ENCODE assay signal across 19 cellular contexts in the genomic region with DNA sequence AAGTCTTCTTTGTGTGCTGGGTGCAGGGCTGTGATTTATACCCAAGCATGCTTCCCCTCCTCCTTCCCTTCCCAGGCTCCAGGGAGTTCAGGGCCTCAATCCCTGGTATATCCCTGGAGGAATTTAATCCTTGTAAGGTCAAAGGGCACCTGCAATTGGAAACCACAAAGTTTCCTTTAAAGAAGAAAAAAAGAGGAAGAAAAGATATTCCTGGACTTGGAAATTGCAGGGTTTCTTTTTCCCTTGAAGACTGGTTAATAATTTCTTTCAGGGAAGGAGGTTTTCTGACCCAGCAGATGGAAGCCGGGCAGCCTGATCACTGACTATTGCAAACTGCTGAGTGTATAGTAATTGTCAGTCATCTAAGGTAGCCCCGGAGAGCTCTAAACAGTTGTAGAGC.
DNase-seq lines count a peak whose midpoint lies in the region; ATAC-seq and TF ChIP-seq lines count a peak whose summit lies in the region.
"Had no signal": no experiment of that assay in that cellular context is flagged by ENCODE, and none has a peak within 500 bp of the region (broad histone marks: within the 10 kb centered on the region; RNA-seq: fewer than 3 reads in every experiment).

No MANE protein-coding gene starts in this region.

- no peaks in the 10 kb centered on the region for H3K9me3 ChIP-seq in hepatocyte (ENCODE audit: low read depth)
- H3K9me3 ChIP-seq: gastroesophageal sphincter, right lobe of liver, upper lobe of right lung had no signal

- DNase-seq in HCEC 1CT = peak; percentile 51
- DNase-seq in hepatocyte (ENCODE audit: low spot score) = peak; percentile 37
- DNase-seq in renal cortical epithelial cell (ENCODE audit: low read depth) = peak; percentile 88
- DNase-seq in activated CD4-positive, alpha-beta T cell treated with anti-CD3 and anti-CD28 coated beads, Interleukin-2, amount 10 ng/mL, durations not matched to agents 24 days and 14 days = no peak
- DNase-seq in activated effector memory CD4-positive, alpha-beta T cell treated with Interleukin-2 at 50 U/mL for 16 hours = no peak
- DNase-seq in T1000 (lab: John Stamatoyannopoulos, UW) = no peak
- DNase-seq: aorta; effector CD4-positive, alpha-beta T cell; NCI-H1930; NCI-H748 treated with DMSO at 0.1 percent for 48 hours; right lobe of liver; upper lobe of right lung had no signal

- peak overlapping the region; percentile 67 for H3K4me2 ChIP-seq in hepatocyte

- TF ChIP-seq CTCF in VCaP (conservative IDR thresholded peaks at IDR 0.05) (no peak), hepatocyte (IDR thresholded peaks at IDR 0.05; ENCODE audit: poor library complexity) (no peak)

- no peak overlapping the region for H3K27ac Mint-ChIP-seq in activated CD4-positive, alpha-beta T cell treated with anti-CD3 and anti-CD28 coated beads, Interleukin-2, amount 10 ng/mL, durations not matched to agents 24 days and 14 days
- H3K27ac Mint-ChIP-seq: activated T-helper 1 cell treated with anti-CD3 and anti-CD28 coated beads, Interleukin-12 subunit alpha, Interleukin-12 subunit beta, Interleukin-2, Interleukin-4 antibody, amounts not matched to agents 30 ng/mL and 10 ng/mL and 1 ng/mL, durations not matched to agents 14 hours and 24 hours and 36 hours; CD14-positive monocyte; stimulated activated memory B cell treated with anti-CD40 and anti-IgM and Interleukin-4, amounts not matched to agents 10 μg/mL and 1 μg/mL and 100 μg/mL, for 72 hours; T-helper 2 cell treated with Interferon-gamma antibody and Interleukin-4, amounts not matched to agents 5 μg/mL and 100 μg/mL, for 36 hours had no signal

- no peak overlapping the region for H3K4me3 ChIP-seq in hepatocyte
- H3K4me3 ChIP-seq: gastroesophageal sphincter, right lobe of liver, upper lobe of right lung had no signal

- H3K36me3 Mint-ChIP-seq in activated CD4-positive, alpha-beta T cell treated with anti-CD3 and anti-CD28 coated beads, Interleukin-2, amount 10 ng/mL, durations not matched to agents 24 days and 14 days (ENCODE audit: low read depth) = peaks cover 27% of the 10 kb centered on the region

- no peaks in the 10 kb centered on the region for H4K20me1 ChIP-seq in hepatocyte (ENCODE audit: insufficient read depth, poor library complexity, severe bottlenecking)

- 31% methylated on average over 2 of the region's 2 CpGs for WGBS in hepatocyte (ENCODE audit: low lambda C conversion rate, missing lambda C conversion rate)

- ATAC-seq in HG03469 (IDR thresholded peaks at IDR 0.05; ENCODE audit: unreplicated experiment) = no peak
- ATAC-seq: gastroesophageal sphincter; right lobe of liver; stimulated activated memory B cell treated with anti-CD40 and anti-IgM and Interleukin-4, amounts not matched to agents 10 μg/mL and 1 μg/mL and 100 μg/mL, for 72 hours; upper lobe of right lung had no signal

- H3K27me3 ChIP-seq in hepatocyte = no peaks in the 10 kb centered on the region
- H3K27me3 ChIP-seq: gastroesophageal sphincter, right lobe of liver, upper lobe of right lung had no signal

- intact Hi-C loops in activated CD4-positive, alpha-beta T cell treated with anti-CD3 and anti-CD28 coated beads, Interleukin-2, amount 10 ng/mL, durations not matched to agents 24 days and 14 days (cut with micrococcal nuclease) = no loop called here

- H3K4me3 Mint-ChIP-seq in activated CD4-positive, alpha-beta T cell treated with anti-CD3 and anti-CD28 coated beads, Interleukin-2, amount 10 ng/mL, durations not matched to agents 24 days and 14 days = no peak overlapping the region
- H3K4me3 Mint-ChIP-seq: activated T-helper 1 cell treated with anti-CD3 and anti-CD28 coated beads, Interleukin-12 subunit alpha, Interleukin-12 subunit beta, Interleukin-2, Interleukin-4 antibody, amounts not matched to agents 30 ng/mL and 10 ng/mL and 1 ng/mL, durations not matched to agents 14 hours and 24 hours and 36 hours; CD14-positive monocyte; stimulated activated memory B cell treated with anti-CD40 and anti-IgM and Interleukin-4, amounts not matched to agents 10 μg/mL and 1 μg/mL and 100 μg/mL, for 72 hours; T-helper 2 cell treated with Interferon-gamma antibody and Interleukin-4, amounts not matched to agents 5 μg/mL and 100 μg/mL, for 36 hours had no signal

- peak overlapping the region; percentile 74 for H3K27ac ChIP-seq in VCaP
- H3K27ac ChIP-seq in hepatocyte = peak overlapping the region; percentile 64
- H3K27ac ChIP-seq: gastroesophageal sphincter, right lobe of liver, upper lobe of right lung had no signal

- H3K27me3 Mint-ChIP-seq in activated CD4-positive, alpha-beta T cell treated with anti-CD3 and anti-CD28 coated beads, Interleukin-2, amount 10 ng/mL, durations not matched to agents 24 days and 14 days = no peaks in the 10 kb centered on the region
- H3K27me3 Mint-ChIP-seq: stimulated activated memory B cell treated with anti-CD40 and anti-IgM and Interleukin-4, amounts not matched to agents 10 μg/mL and 1 μg/mL and 100 μg/mL, for 72 hours had no signal

- H3K36me3 ChIP-seq in hepatocyte (replicated peaks; ENCODE audit: insufficient read depth, low read depth) = no peaks in the 10 kb centered on the region

- peaks cover 38% of the 10 kb centered on the region for H3K4me1 ChIP-seq in hepatocyte (ENCODE audit: insufficient read depth)
- H3K4me1 ChIP-seq: gastroesophageal sphincter, right lobe of liver, upper lobe of right lung had no signal

- no peaks in the 10 kb centered on the region for H3K9me3 Mint-ChIP-seq in activated CD4-positive, alpha-beta T cell treated with anti-CD3 and anti-CD28 coated beads, Interleukin-2, amount 10 ng/mL, durations not matched to agents 24 days and 14 days
- H3K9me3 Mint-ChIP-seq: activated T-helper 1 cell treated with anti-CD3 and anti-CD28 coated beads, Interleukin-12 subunit alpha, Interleukin-12 subunit beta, Interleukin-2, Interleukin-4 antibody, amounts not matched to agents 30 ng/mL and 10 ng/mL and 1 ng/mL, durations not matched to agents 14 hours and 24 hours and 36 hours; CD14-positive monocyte; stimulated activated memory B cell treated with anti-CD40 and anti-IgM and Interleukin-4, amounts not matched to agents 10 μg/mL and 1 μg/mL and 100 μg/mL, for 72 hours; T-helper 2 cell treated with Interferon-gamma antibody and Interleukin-4, amounts not matched to agents 5 μg/mL and 100 μg/mL, for 36 hours had no signal

- H3K9me2 ChIP-seq in hepatocyte (replicated peaks; ENCODE audit: insufficient read depth) = no peaks in the 10 kb centered on the region

- no peaks in the 10 kb centered on the region for H3K79me2 ChIP-seq in hepatocyte

- no peaks in the 10 kb centered on the region for H3K4me1 Mint-ChIP-seq in activated CD4-positive, alpha-beta T cell treated with anti-CD3 and anti-CD28 coated beads, Interleukin-2, amount 10 ng/mL, durations not matched to agents 24 days and 14 days
- H3K4me1 Mint-ChIP-seq: stimulated activated memory B cell treated with anti-CD40 and anti-IgM and Interleukin-4, amounts not matched to agents 10 μg/mL and 1 μg/mL and 100 μg/mL, for 72 hours had no signal

- H2AFZ ChIP-seq in hepatocyte = no peak overlapping the region

Comparison
In these comparisons a context has a peak if more than half of its experiments do, and no peak if none do; other contexts are left out.
1. DNase-seq: peak in HCEC 1CT (single experiment), hepatocyte (single experiment) and renal cortical epithelial cell (single experiment); none in activated CD4-positive, alpha-beta T cell treated with anti-CD3 and anti-CD28 coated beads, Interleukin-2, amount 10 ng/mL, durations not matched to agents 24 days and 14 days (single experiment), activated effector memory CD4-positive, alpha-beta T cell treated with Interleukin-2 at 50 U/mL for 16 hours (single experiment) and T1000 (single experiment).